Comparison of ENCODE assay signal across 1 cellular context in the genomic region with DNA sequence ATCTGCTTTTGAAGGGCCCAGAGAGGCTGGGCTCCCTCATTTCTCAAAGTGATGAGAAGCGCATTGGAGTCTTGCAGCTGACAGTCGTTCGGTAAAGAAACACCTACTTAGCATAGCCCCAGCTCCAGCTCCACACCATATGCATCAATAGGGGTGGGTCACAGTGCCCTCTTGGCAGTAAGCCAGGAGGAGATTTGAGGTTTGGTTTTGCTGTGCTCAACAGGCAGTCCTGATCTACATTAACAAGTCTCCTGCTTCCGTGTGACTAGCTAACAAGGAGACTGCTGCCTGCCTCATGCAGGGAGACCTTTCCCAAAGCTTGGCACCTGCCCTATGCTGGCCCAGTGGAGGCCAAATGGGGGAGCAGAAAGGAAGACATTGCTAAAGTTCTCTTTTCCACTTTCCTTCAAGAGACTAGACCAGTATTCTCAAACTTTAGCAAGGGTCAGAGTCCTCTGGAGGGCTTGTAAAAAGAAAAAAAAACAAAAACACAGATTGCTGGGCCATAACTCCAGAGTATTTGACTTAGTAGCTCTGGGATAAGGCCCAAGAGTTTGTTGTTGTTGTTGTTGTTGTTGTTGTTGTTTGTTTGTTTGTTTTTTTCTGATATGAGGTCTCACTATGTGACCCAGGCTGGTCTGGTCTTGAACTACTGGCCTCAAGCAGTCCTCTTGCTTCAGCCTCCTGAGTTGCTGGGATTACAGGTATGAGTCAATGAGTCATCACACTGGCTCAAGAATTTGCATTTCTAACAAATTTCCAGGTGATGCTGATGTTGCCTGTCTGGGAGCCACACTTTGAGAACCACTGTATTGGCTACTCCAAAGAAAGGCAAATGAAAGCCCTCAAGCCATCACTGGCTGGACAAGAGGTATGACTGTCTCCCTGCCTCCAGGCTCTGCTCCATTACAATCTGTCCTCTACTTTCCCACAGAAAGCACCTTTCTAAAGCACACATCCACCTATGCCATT.
TF ChIP-seq lines count a peak whose summit lies in the region.

No MANE protein-coding gene starts in this region.

TF ChIP-seq in H1, 55 proteins besides CTCF, POLR2A, EP300 and RAD21:
- TF ChIP-seq POLR2AphosphoS5 (IDR thresholded peaks at IDR 0.05; ENCODE audit: low read depth, low read length) (no peak), JUND (IDR thresholded peaks at IDR 0.05; ENCODE audit: low read length) (peak; percentile 40; the same call in 1 of the 2 replicates)
TF ChIP-seq in H1: peak in this region for 1.
